ENCODE assay signal across 8 cellular contexts in the genomic region with DNA sequence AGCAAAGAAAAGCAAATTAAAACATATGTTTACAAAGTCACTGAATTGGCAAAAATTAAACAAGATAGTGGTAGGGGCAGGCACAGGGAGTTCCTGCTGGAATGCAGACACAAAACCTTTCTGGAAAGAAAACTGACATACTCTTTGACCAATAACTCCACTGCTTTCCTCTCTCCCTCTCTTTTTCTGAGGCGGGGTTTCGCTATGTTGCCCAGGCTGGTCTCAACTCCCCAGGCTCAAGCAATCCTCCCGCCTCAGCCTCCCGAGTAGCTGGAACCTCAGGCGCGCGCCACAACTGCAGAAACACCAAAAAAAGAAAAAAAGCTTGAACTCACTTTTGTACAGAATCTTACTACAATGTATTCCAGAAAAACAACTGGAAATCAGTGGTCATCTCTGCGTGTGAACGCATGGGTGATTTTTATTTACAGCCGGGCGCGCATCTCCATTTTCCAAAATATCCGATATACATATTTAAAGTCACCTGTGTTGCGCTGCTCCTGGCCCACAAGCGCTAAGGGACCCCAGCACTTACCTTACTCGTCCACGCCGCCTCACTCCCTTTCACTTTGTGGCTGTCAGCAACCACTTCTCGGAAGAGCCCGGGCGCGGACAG. TPM values are rescaled to one million over a fixed set of nuclear protein-coding genes. Genes with fewer than 3 reads are reported as not detected.
A peak's percentile ranks its signal among the peaks of the same experiment; 100 is the strongest.
DNase-seq lines count a peak whose midpoint lies in the region; ATAC-seq, FAIRE-seq and TF ChIP-seq lines count a peak whose summit lies in the region.

No MANE protein-coding gene starts in this region.

- peak; percentile 32 for ATAC-seq in effector memory CD8-positive, alpha-beta T cell (replicated peaks)
- no peak for ATAC-seq in HG03378 (IDR thresholded peaks at IDR 0.05; ENCODE audit: unreplicated experiment)

- H3K27ac ChIP-seq in SJSA1 (peak overlapping the region; percentile 50), mesodermal cell (ENCODE audit: low read depth, low read length, severe bottlenecking) (peak overlapping the region; percentile 80)

- peak; percentile 75 for DNase-seq in A172 (ENCODE audit: low spot score)
- no peak for DNase-seq in GM12864 (ENCODE audit: low read depth)
- DNase-seq in SJSA1 (ENCODE audit: low read depth in 1 of 2, low spot score in 2 of 2), result peak; percentile 57 to 68
- DNase-seq in effector memory CD8-positive, alpha-beta T cell, result no peak
- DNase-seq in urothelium cell line (ENCODE audit: low spot score), result peak; percentile 33
- no peak for DNase-seq in 8988T

- no peak for TF ChIP-seq CTCF in GM12864 (IDR thresholded peaks at IDR 0.05; ENCODE audit: low read depth, low read length, missing control alignments)

- no peaks in the 10 kb centered on the region for H3K9me3 Mint-ChIP-seq in effector memory CD8-positive, alpha-beta T cell

- H3K4me3 Mint-ChIP-seq in effector memory CD8-positive, alpha-beta T cell, result peak overlapping the region; percentile 99

- peaks cover 55% of the 10 kb centered on the region for H3K36me3 ChIP-seq in SJSA1
- peaks cover 50% of the 10 kb centered on the region for H3K36me3 ChIP-seq in mesodermal cell (ENCODE audit: control insufficient read depth, insufficient read depth, low read length)

- no peaks in the 10 kb centered on the region for H3K9me3 ChIP-seq in SJSA1 (replicated peaks)
- H3K9me3 ChIP-seq in mesodermal cell (ENCODE audit: control insufficient read depth, low read length), result no peaks in the 10 kb centered on the region

- H3K36me3 Mint-ChIP-seq in effector memory CD8-positive, alpha-beta T cell (ENCODE audit: insufficient read depth), result peaks cover 57% of the 10 kb centered on the region

- H3K4me3 ChIP-seq in GM12864 (ENCODE audit: low read depth, low read length), result peak overlapping the region; percentile 91
- peak overlapping the region; percentile 67 for H3K4me3 ChIP-seq in SJSA1
- peak overlapping the region; percentile 95 for H3K4me3 ChIP-seq in mesodermal cell (ENCODE audit: extremely low read depth, insufficient read depth, low read length, poor library complexity, severe bottlenecking)

- WGBS in mesodermal cell (ENCODE audit: insufficient coverage in 2 of 2), 2 experiments, result 2 to 3% methylated on average over 15 to 17 of the region's 22 CpGs

- no peaks in the 10 kb centered on the region for H3K27me3 Mint-ChIP-seq in effector memory CD8-positive, alpha-beta T cell

- peaks cover 13% of the 10 kb centered on the region for H3K4me1 ChIP-seq in SJSA1 (replicated peaks)
- peaks cover 10% of the 10 kb centered on the region for H3K4me1 ChIP-seq in mesodermal cell (ENCODE audit: control insufficient read depth, insufficient read depth, low read length, poor library complexity, severe bottlenecking)

- peaks cover 37 to 61% of the 10 kb centered on the region in 2 donors for H3K4me1 Mint-ChIP-seq in effector memory CD8-positive, alpha-beta T cell (ENCODE audit: low read depth in 2 of 2)

- H3K27ac Mint-ChIP-seq in effector memory CD8-positive, alpha-beta T cell, result peak overlapping the region; percentile 97 to 98

- no peaks in the 10 kb centered on the region for H3K27me3 ChIP-seq in SJSA1 (replicated peaks)

- FAIRE-seq in urothelium cell line (lab: Jason Lieb, UNC), result no peak

RNA-seq across cellular contexts. Expression of gene TXNL4B, which starts 0.5 kb away (rescaled TPM):
- 9.2 and 12.0 TPM in 2 replicates for total RNA-seq in A172 (2014; rRNA removed; shearing (Covaris generic))
- total RNA-seq in SJSA1 (2014; rRNA removed; shearing (Covaris generic)), result 11.7 and 26.0 TPM in 2 replicates
- polyA plus RNA-seq in mesodermal cell (2013, experiment 1 of 2), result 4.5 TPM
- 6.0 TPM for polyA plus RNA-seq in mesodermal cell (2013, experiment 2 of 2)

RNA-seq across cellular contexts. Expression of gene DHX38, which starts 0.7 kb away (rescaled TPM):
- 42.1 and 47.2 TPM in 2 replicates for total RNA-seq in A172 (2014; rRNA removed; shearing (Covaris generic))
- 50.9 and 67.1 TPM in 2 replicates for total RNA-seq in SJSA1 (2014; rRNA removed; shearing (Covaris generic))
- polyA plus RNA-seq in mesodermal cell (2013, experiment 1 of 2), result 41.6 TPM
- polyA plus RNA-seq in mesodermal cell (2013, experiment 2 of 2), result 35.4 TPM

RNA-seq across cellular contexts. Expression of gene HPR, which starts 29.9 kb away (rescaled TPM):
- total RNA-seq in A172 (2014; rRNA removed; shearing (Covaris generic)), result 0.19 TPM in 1 of 2 replicates, not detected in the other
- not detected in 2 replicates for total RNA-seq in SJSA1 (2014; rRNA removed; shearing (Covaris generic))
- not detected for polyA plus RNA-seq in mesodermal cell (2013, experiment 1 of 2)
- polyA plus RNA-seq in mesodermal cell (2013, experiment 2 of 2), result not detected

RNA-seq across cellular contexts. Expression of gene HP, which starts 38.6 kb away (rescaled TPM):
- total RNA-seq in A172 (2014; rRNA removed; shearing (Covaris generic)), result not detected in 2 replicates
- 0.29 and 0.91 TPM in 2 replicates for total RNA-seq in SJSA1 (2014; rRNA removed; shearing (Covaris generic))
- polyA plus RNA-seq in mesodermal cell (2013, experiment 1 of 2), result not detected
- not detected for polyA plus RNA-seq in mesodermal cell (2013, experiment 2 of 2)

Comparison
In these comparisons a context has a peak if more than half of its experiments do, and no peak if none do; other contexts are left out.
1. DNase-seq: peak in A172 (single experiment), SJSA1 (2 of 2) and urothelium cell line (single experiment); none in GM12864 (single experiment), effector memory CD8-positive, alpha-beta T cell (0 of 3) and 8988T (single experiment).
2. Peak in every context shown above with its lines, with median percentiles within 50 percentile points of each other: H3K4me3 ChIP-seq.